Comparison of ENCODE assay signal across 8 cellular contexts in genomic region chr9:137588891-137589290, GRCh38. TPM values are rescaled to one million over a fixed set of nuclear protein-coding genes. Genes with fewer than 3 reads are reported as not detected.
DNase-seq lines count a peak whose midpoint lies in the region; ATAC-seq, FAIRE-seq and TF ChIP-seq lines count a peak whose summit lies in the region.

No MANE protein-coding gene starts in this region.

- TF ChIP-seq CTCF in VCaP (conservative IDR thresholded peaks at IDR 0.05) (no peak), fibroblast of lung (conservative IDR thresholded peaks at IDR 0.05 in 1 of 2, IDR thresholded peaks at IDR 0.05 in 1 of 2; ENCODE audit: low read depth in 1 of 2, low read length in 2 of 2) (no peak), smooth muscle cell (IDR thresholded peaks at IDR 0.05; ENCODE audit: borderline replicate concordance, insufficient read depth, poor library complexity, severe bottlenecking) (no peak)

- CTCF ChIA-PET in activated CD8-positive, alpha-beta memory T cell treated with anti-CD3 and anti-CD28 coated beads, Interleukin-2, amount 10 ng/mL, durations not matched to agents 7 days and 5 days (lab: Charles Lee), result interaction anchor here (2.4 to 2.7 kb wide), 2 partner anchors 10 to 13 kb away, joined by 8 to 19 read pairs; partner anchors contain the start of gene DPH7

- H3K27ac Mint-ChIP-seq in activated CD8-positive, alpha-beta memory T cell treated with anti-CD3 and anti-CD28 coated beads, Interleukin-2, amount 10 ng/mL, durations not matched to agents 7 days and 5 days, result no peak overlapping the region

- H3K4me1 Mint-ChIP-seq in activated CD8-positive, alpha-beta memory T cell treated with anti-CD3 and anti-CD28 coated beads, Interleukin-2, amount 10 ng/mL, durations not matched to agents 7 days and 5 days, result peaks cover 19% of the 10 kb centered on the region

- H3K27ac ChIP-seq in VCaP (peak overlapping the region; percentile 91), fibroblast of lung (ENCODE audit: insufficient read depth, low read length) (no peak overlapping the region), smooth muscle cell (ENCODE audit: low read depth) (no peak overlapping the region)

- FAIRE-seq in GM19239 (lab: Jason Lieb, UNC), result no peak

- H3K27me3 ChIP-seq in fibroblast of lung (ENCODE audit: control insufficient read depth, insufficient read depth, low read length) (no peaks in the 10 kb centered on the region), smooth muscle cell (ENCODE audit: low read depth) (no peaks in the 10 kb centered on the region)

- peak overlapping the region; percentile 54 to 75 (median 72) for H3K4me3 ChIP-seq in fibroblast of lung (replicated peaks in 1 of 4; ENCODE audit: control extremely low read depth in 1 of 4, insufficient read depth in 1 of 4, low read depth in 3 of 4, low read length in 4 of 4)
- peak overlapping the region; percentile 74 for H3K4me3 ChIP-seq in smooth muscle cell

- H3K36me3 Mint-ChIP-seq in activated CD8-positive, alpha-beta memory T cell treated with anti-CD3 and anti-CD28 coated beads, Interleukin-2, amount 10 ng/mL, durations not matched to agents 7 days and 5 days, result peaks cover 14% of the 10 kb centered on the region

- no peaks in the 10 kb centered on the region for H4K20me1 ChIP-seq in fibroblast of lung (ENCODE audit: control insufficient read depth, extremely low read depth, insufficient read depth, low read length)
- H4K20me1 ChIP-seq in smooth muscle cell (ENCODE audit: low read depth), result peaks cover 11% of the 10 kb centered on the region

- 91% methylated on average over 6 of the region's 6 CpGs for WGBS in smooth muscle cell (ENCODE audit: low lambda C conversion rate)

- H3K9me3 ChIP-seq in fibroblast of lung (ENCODE audit: control insufficient read depth, insufficient read depth, low read depth, low read length) (no peaks in the 10 kb centered on the region), smooth muscle cell (replicated peaks; ENCODE audit: low read depth) (no peaks in the 10 kb centered on the region)

- no peaks in the 10 kb centered on the region for H3K27me3 Mint-ChIP-seq in activated CD8-positive, alpha-beta memory T cell treated with anti-CD3 and anti-CD28 coated beads, Interleukin-2, amount 10 ng/mL, durations not matched to agents 7 days and 5 days

- H3K9me3 Mint-ChIP-seq in activated CD8-positive, alpha-beta memory T cell treated with anti-CD3 and anti-CD28 coated beads, Interleukin-2, amount 10 ng/mL, durations not matched to agents 7 days and 5 days (ENCODE audit: low read depth), result no peaks in the 10 kb centered on the region

- DNase-seq in activated CD8-positive, alpha-beta memory T cell treated with anti-CD3 and anti-CD28 coated beads, Interleukin-2, amount 10 ng/mL, durations not matched to agents 7 days and 5 days, result no peak
- DNase-seq in activated CD8-positive, alpha-beta memory T cell treated with anti-CD3 and anti-CD28 coated beads, Interleukin-2, amount 50 U/mL, for 4 hours, result no peak
- DNase-seq in fibroblast of lung (ENCODE audit: low read depth in 2 of 2), result no peak
- DNase-seq in smooth muscle cell (lab: John Stamatoyannopoulos, UW; ENCODE audit: unreplicated experiment), result no peak
- DNase-seq in NCI-H2196 treated with DMSO at 0.1 percent for 48 hours (lab: John Stamatoyannopoulos, UW; ENCODE audit: unreplicated experiment), result no peak
- no peak for DNase-seq in GM19239 (ENCODE audit: insufficient read length, low spot score)

- H3K9ac ChIP-seq in fibroblast of lung (ENCODE audit: insufficient read depth, low read length) (no peak overlapping the region), smooth muscle cell (ENCODE audit: low read depth) (peak overlapping the region; percentile 62)

- peak overlapping the region; percentile 80 for H3K4me3 Mint-ChIP-seq in activated CD8-positive, alpha-beta memory T cell treated with anti-CD3 and anti-CD28 coated beads, Interleukin-2, amount 10 ng/mL, durations not matched to agents 7 days and 5 days

- peaks cover 4% of the 10 kb centered on the region for H3K4me1 ChIP-seq in fibroblast of lung (ENCODE audit: control insufficient read depth, extremely low read depth, insufficient read depth, low read length)
- peaks cover 9% of the 10 kb centered on the region for H3K4me1 ChIP-seq in smooth muscle cell (ENCODE audit: low read depth)

- no peak for ATAC-seq in activated CD8-positive, alpha-beta memory T cell treated with anti-CD3 and anti-CD28 coated beads, Interleukin-2, amount 10 ng/mL, durations not matched to agents 7 days and 5 days
- ATAC-seq in GM21360 (IDR thresholded peaks at IDR 0.05; ENCODE audit: unreplicated experiment), result no peak

- H3K79me2 ChIP-seq in fibroblast of lung (ENCODE audit: control insufficient read depth, insufficient read depth, low read length) (peaks cover 18% of the 10 kb centered on the region), smooth muscle cell (ENCODE audit: low read depth) (peaks cover 16% of the 10 kb centered on the region)

- H2AFZ ChIP-seq in fibroblast of lung (ENCODE audit: low read length) (no peak overlapping the region), smooth muscle cell (ENCODE audit: low read depth) (no peak overlapping the region)

- H3K4me2 ChIP-seq in fibroblast of lung (ENCODE audit: extremely low read depth, insufficient read depth, low read length) (peak overlapping the region; percentile 99), smooth muscle cell (peak overlapping the region; percentile 94)

- H3F3A ChIP-seq in smooth muscle cell (ENCODE audit: low read depth), result no peaks in the 10 kb centered on the region

- peaks cover 18% of the 10 kb centered on the region for H3K36me3 ChIP-seq in fibroblast of lung (ENCODE audit: control insufficient read depth, insufficient read depth, low read length)
- H3K36me3 ChIP-seq in smooth muscle cell (ENCODE audit: low read depth), result no peaks in the 10 kb centered on the region

RNA-seq across cellular contexts. Expression of gene ZMYND19, which starts 1.4 kb away (rescaled TPM):
- 10 to 100 TPM; 34.0 to 46.0 TPM for total RNA-seq in activated CD8-positive, alpha-beta memory T cell treated with anti-CD3 and anti-CD28 coated beads, Interleukin-2, amount 10 ng/mL, durations not matched to agents 7 days and 5 days
- total RNA-seq in fibroblast of lung (11.2 and 14.1 TPM in 2 replicates), smooth muscle cell (13.5 and 16.6 TPM in 2 replicates)
- polyA plus RNA-seq in fibroblast of lung (12.7 and 20.4 TPM in 2 replicates), smooth muscle cell (37.8 and 41.8 TPM in 2 replicates)
- polyA plus RNA-seq in fibroblast of lung (2012), result 16.5 and 24.8 TPM in 2 replicates
- polyA minus RNA-seq in fibroblast of lung (ENCODE audit: low replicate concordance), result 4.9 and 6.2 TPM in 2 replicates

RNA-seq across cellular contexts. Expression of gene DPH7, which starts 10.2 kb away (rescaled TPM):
- total RNA-seq in activated CD8-positive, alpha-beta memory T cell treated with anti-CD3 and anti-CD28 coated beads, Interleukin-2, amount 10 ng/mL, durations not matched to agents 7 days and 5 days, result 10 to 100 TPM; 39.9 to 45.1 TPM
- total RNA-seq in fibroblast of lung (17.2 and 20.6 TPM in 2 replicates), smooth muscle cell (14.1 and 18.2 TPM in 2 replicates)
- polyA plus RNA-seq in fibroblast of lung (15.7 and 17.0 TPM in 2 replicates), smooth muscle cell (21.8 and 29.0 TPM in 2 replicates)
- 11.4 and 16.2 TPM in 2 replicates for polyA plus RNA-seq in fibroblast of lung (2012)
- polyA minus RNA-seq in fibroblast of lung (ENCODE audit: low replicate concordance), result 16.1 and 20.5 TPM in 2 replicates

RNA-seq across cellular contexts. Expression of gene ARRDC1, which starts 16.6 kb away (rescaled TPM):
- 10 to 100 TPM; 49.0 to 50.1 TPM for total RNA-seq in activated CD8-positive, alpha-beta memory T cell treated with anti-CD3 and anti-CD28 coated beads, Interleukin-2, amount 10 ng/mL, durations not matched to agents 7 days and 5 days
- total RNA-seq in fibroblast of lung (11.0 and 17.2 TPM in 2 replicates), smooth muscle cell (10.0 and 18.7 TPM in 2 replicates)
- polyA plus RNA-seq in fibroblast of lung (8.3 and 11.8 TPM in 2 replicates), smooth muscle cell (16.7 and 36.3 TPM in 2 replicates)
- polyA plus RNA-seq in fibroblast of lung (2012), result 8.0 and 14.2 TPM in 2 replicates
- polyA minus RNA-seq in fibroblast of lung (ENCODE audit: low replicate concordance), result 27.8 and 28.5 TPM in 2 replicates

RNA-seq across cellular contexts. Expression of gene EHMT1, which starts 29.9 kb away (rescaled TPM):
- total RNA-seq in activated CD8-positive, alpha-beta memory T cell treated with anti-CD3 and anti-CD28 coated beads, Interleukin-2, amount 10 ng/mL, durations not matched to agents 7 days and 5 days, result 100 to 1,000 TPM in 1 of 2 experiments, 10 to 100 TPM in 1; 99.9 to 130 TPM
- 34.4 and 48.6 TPM in 2 replicates for total RNA-seq in fibroblast of lung
- 22.4 and 26.3 TPM in 2 replicates for polyA plus RNA-seq in fibroblast of lung
- 24.6 and 29.6 TPM in 2 replicates for polyA plus RNA-seq in fibroblast of lung (2012)
- 35.6 and 49.3 TPM in 2 replicates for polyA minus RNA-seq in fibroblast of lung (ENCODE audit: low replicate concordance)
- 23.1 and 25.6 TPM in 2 replicates for total RNA-seq in smooth muscle cell
- polyA plus RNA-seq in smooth muscle cell, result 34.1 and 56.6 TPM in 2 replicates

RNA-seq across cellular contexts. Expression of gene MRPL41, which starts 37.2 kb away (rescaled TPM):
- total RNA-seq in activated CD8-positive, alpha-beta memory T cell treated with anti-CD3 and anti-CD28 coated beads, Interleukin-2, amount 10 ng/mL, durations not matched to agents 7 days and 5 days, result 10 to 100 TPM; 57.9 to 58.3 TPM
- 41.3 and 53.2 TPM in 2 replicates for total RNA-seq in fibroblast of lung
- 10.9 and 15.2 TPM in 2 replicates for polyA plus RNA-seq in fibroblast of lung
- 38.2 and 60.9 TPM in 2 replicates for polyA plus RNA-seq in fibroblast of lung (2012)
- polyA minus RNA-seq in fibroblast of lung (ENCODE audit: low replicate concordance), result 2.3 TPM in 2 replicates
- total RNA-seq in smooth muscle cell, result 33.5 and 42.9 TPM in 2 replicates
- polyA plus RNA-seq in smooth muscle cell, result 83.2 and 85.7 TPM in 2 replicates
